8 cellular contexts compared by ENCODE assay signal in genomic region chr17:29591737-29592624, GRCh38. TPM values are rescaled to one million over a fixed set of nuclear protein-coding genes. Genes with fewer than 3 reads are reported as not detected.
DNase-seq lines count a peak whose midpoint lies in the region; ATAC-seq and TF ChIP-seq lines count a peak whose summit lies in the region.

No MANE protein-coding gene starts in this region.

- H3K36me3 ChIP-seq in hepatocyte (replicated peaks; ENCODE audit: insufficient read depth, low read depth) = no peaks in the 10 kb centered on the region

- in situ Hi-C loops in astrocyte of the cerebellum (cut with HindIII; ENCODE audit: low sequenced_read_pairs) = no loop called here

- TF ChIP-seq POLR2A in GM19099 (IDR thresholded peaks at IDR 0.05; ENCODE audit: extremely low read depth, insufficient read length, low read depth) = peak; percentile 11

- peak overlapping the region; percentile 95 for H3K4me2 ChIP-seq in hepatocyte

- H4K20me1 ChIP-seq in hepatocyte (ENCODE audit: insufficient read depth, poor library complexity, severe bottlenecking) = peaks cover 18% of the 10 kb centered on the region

- H3K9me2 ChIP-seq in hepatocyte (replicated peaks; ENCODE audit: insufficient read depth) = no peaks in the 10 kb centered on the region

- H3K4me3 ChIP-seq in astrocyte of the cerebellum (ENCODE audit: low read depth, low read length) (peak overlapping the region; percentile 31), hepatocyte (peak overlapping the region; percentile 43)

- TF ChIP-seq CTCF in 22Rv1 (IDR thresholded peaks at IDR 0.05) = peak; percentile 99
- TF ChIP-seq CTCF in astrocyte of the cerebellum (IDR thresholded peaks at IDR 0.05; ENCODE audit: low read depth, low read length, missing control alignments) = peak; percentile 98
- TF ChIP-seq CTCF in hepatocyte (IDR thresholded peaks at IDR 0.05; ENCODE audit: poor library complexity) = peak; percentile 98

- peak; percentile 87 for DNase-seq in NCI-H2029 (lab: John Stamatoyannopoulos, UW)
- DNase-seq in T-helper 9 cell = peak; percentile 77
- no peak for DNase-seq in astrocyte of the cerebellum (ENCODE audit: low read depth)
- DNase-seq in hepatocyte (ENCODE audit: low spot score) = peak; percentile 95
- peak; percentile 98 for DNase-seq in retina

- H3K4me1 ChIP-seq in hepatocyte (ENCODE audit: insufficient read depth) = peaks cover 42% of the 10 kb centered on the region

- H3K79me2 ChIP-seq in hepatocyte = peaks cover 23% of the 10 kb centered on the region

- ATAC-seq in GM19395 (IDR thresholded peaks at IDR 0.05; ENCODE audit: unreplicated experiment) = no peak

- no peaks in the 10 kb centered on the region for H3K27me3 ChIP-seq in hepatocyte

- H3K27ac ChIP-seq in 22Rv1 (peak overlapping the region; percentile 98), hepatocyte (peak overlapping the region; percentile 68)

- 13% methylated on average over 27 of the region's 27 CpGs for WGBS in hepatocyte (ENCODE audit: low lambda C conversion rate, missing lambda C conversion rate)

- no peaks in the 10 kb centered on the region for H3K9me3 ChIP-seq in hepatocyte (ENCODE audit: low read depth)

- peak overlapping the region; percentile 53 for H2AFZ ChIP-seq in hepatocyte

RNA-seq across cellular contexts. Expression of gene ANKRD13B, which starts 1.0 kb away (rescaled TPM):
- 3.5 and 5.1 TPM in 2 replicates for total RNA-seq in hepatocyte
- 7.2 and 11.6 TPM in 2 replicates for polyA plus RNA-seq in hepatocyte

RNA-seq across cellular contexts. Expression of gene GIT1, which starts 2.5 kb away (rescaled TPM):
- total RNA-seq in hepatocyte = 18.6 and 20.0 TPM in 2 replicates
- polyA plus RNA-seq in hepatocyte = 35.2 and 46.3 TPM in 2 replicates

RNA-seq across cellular contexts. Expression of gene TP53I13, which starts 23.5 kb away (rescaled TPM):
- total RNA-seq in hepatocyte = 43.4 and 52.9 TPM in 2 replicates
- 92.9 and 94.2 TPM in 2 replicates for polyA plus RNA-seq in hepatocyte

RNA-seq across cellular contexts. Expression of gene ABHD15, which starts 25.1 kb away (rescaled TPM):
- total RNA-seq in hepatocyte = 16.8 and 19.2 TPM in 2 replicates
- polyA plus RNA-seq in hepatocyte = 11.0 and 11.8 TPM in 2 replicates

RNA-seq across cellular contexts. Expression of gene CORO6, which starts 30.7 kb away (rescaled TPM):
- total RNA-seq in hepatocyte = 0.83 and 1.5 TPM in 2 replicates
- polyA plus RNA-seq in hepatocyte = 1.9 and 3.4 TPM in 2 replicates
